Comparison of ENCODE assay signal across 9 cellular contexts in the genomic region with DNA sequence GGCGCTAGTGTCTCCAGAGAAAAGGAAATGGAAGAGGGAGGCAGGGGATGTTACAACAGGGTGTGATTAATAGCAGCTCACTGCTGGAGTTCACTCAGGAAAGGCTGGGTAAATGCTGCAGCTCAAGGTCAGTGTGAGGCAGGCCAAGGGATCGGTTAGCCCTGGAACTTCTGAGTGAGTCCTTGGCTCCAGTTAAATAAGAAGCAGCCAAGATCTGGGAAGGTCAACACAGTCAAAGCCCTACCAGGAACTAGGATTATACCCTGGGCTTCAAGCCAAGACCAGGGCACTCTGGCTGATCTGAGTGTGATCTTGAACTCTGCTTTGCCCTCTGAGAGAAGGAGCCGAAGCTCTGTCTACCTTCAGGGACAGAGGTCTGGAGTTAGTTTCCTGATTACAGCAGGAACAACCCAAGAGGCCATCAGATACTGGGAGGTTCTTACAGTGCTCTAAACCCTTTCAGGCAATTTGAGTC. TPM values are rescaled to one million over a fixed set of nuclear protein-coding genes. Genes with fewer than 3 reads are reported as not detected.
A peak's percentile ranks its signal among the peaks of the same experiment; 100 is the strongest.
DNase-seq lines count a peak whose midpoint lies in the region; FAIRE-seq and TF ChIP-seq lines count a peak whose summit lies in the region.
"Had no signal": no experiment of that assay in that cellular context is flagged by ENCODE, and none has a peak within 500 bp of the region (broad histone marks: within the 10 kb centered on the region; RNA-seq: fewer than 3 reads in every experiment).

No MANE protein-coding gene starts in this region.

- H3K4ac ChIP-seq in H1 (replicated peaks; ENCODE audit: insufficient read length, low read depth, low read length), result no peak overlapping the region

- no peak for TF ChIP-seq POLR2A in H1 (IDR thresholded peaks at IDR 0.05; ENCODE audit: control extremely low read depth in 1 of 2, low read depth in 2 of 2, low read length in 2 of 2)

- H4K91ac ChIP-seq in H1 (replicated peaks; ENCODE audit: insufficient read length, low read length), result no peak overlapping the region

- 96% methylated on average over 3 of the region's 3 CpGs; no CpG with 5 or more reads in 1 of the 2 experiments for WGBS in H1 (ENCODE audit: extremely low coverage in 1 of 2, insufficient coverage in 1 of 2, insufficient read length in 1 of 2, insufficient replicate concordance in 2 of 2, low coverage in 1 of 2, low lambda C conversion rate in 2 of 2, missing lambda C conversion rate in 1 of 2), 2 experiments

- no peak overlapping the region for H2BK120ac ChIP-seq in H1 (replicated peaks; ENCODE audit: low read depth, low read length)

- TF ChIP-seq EP300 in H1 (IDR thresholded peaks at IDR 0.05; ENCODE audit: borderline replicate concordance in 1 of 2, low read depth in 2 of 2, low read length in 2 of 2), result no peak

- 0 out of 2 replicates have a peak overlapping the region, but pooled peaks have one; percentile 34 for H2AFZ ChIP-seq in H1 (ENCODE audit: low read length)

- H4K20me1 ChIP-seq in H1 (replicated peaks in 1 of 2; ENCODE audit: control insufficient read depth in 1 of 2, insufficient read depth in 2 of 2, low read length in 2 of 2), result no peaks in the 10 kb centered on the region

- no peak overlapping the region for H3K4me3 ChIP-seq in MG63
- no peak overlapping the region for H3K4me3 ChIP-seq in H1 (ENCODE audit: extremely low read depth in 1 of 4, insufficient read depth in 2 of 4, low read depth in 3 of 4, low read length in 4 of 4)

- H3K56ac ChIP-seq in H1 (replicated peaks; ENCODE audit: insufficient read length, low read depth, low read length), result no peak overlapping the region

- no peaks in the 10 kb centered on the region for H3K27me3 ChIP-seq in MG63
- H3K27me3 ChIP-seq in H1 (replicated peaks in 1 of 4; ENCODE audit: control insufficient read depth in 3 of 4, extremely low read depth in 1 of 4, insufficient read depth in 3 of 4, low read length in 3 of 4), result no peaks in the 10 kb centered on the region

- 0 out of 2 replicates have a peak overlapping the region, but pooled peaks have one; percentile 5 for H2BK5ac ChIP-seq in H1 (ENCODE audit: low read depth, low read length)

- no peak overlapping the region for H2BK20ac ChIP-seq in H1 (ENCODE audit: low read length)

- H3K23me2 ChIP-seq in H1 (ENCODE audit: low read depth, low read length), result no peaks in the 10 kb centered on the region

- H3K4me2 ChIP-seq in H1 (ENCODE audit: insufficient read depth in 1 of 2, low read depth in 2 of 2, low read length in 2 of 2), result no peak overlapping the region

- TF ChIP-seq CTCF in 22Rv1 (IDR thresholded peaks at IDR 0.05), result no peak
- no peak for TF ChIP-seq CTCF in H1 (IDR thresholded peaks at IDR 0.05; ENCODE audit: control extremely low read depth in 1 of 3, insufficient read depth in 1 of 3, low read depth in 1 of 3, low read length in 3 of 3)
- TF ChIP-seq CTCF in mesothelial cell of epicardium (IDR thresholded peaks at IDR 0.05; ENCODE audit: unreplicated experiment), result no peak
- no peak for TF ChIP-seq CTCF in glutamatergic neuron (IDR thresholded peaks at IDR 0.05; ENCODE audit: partially characterized antibody, unreplicated experiment)

- no peak overlapping the region for H3K9ac ChIP-seq in H1 (replicated peaks in 1 of 4; ENCODE audit: extremely low read depth in 1 of 4, low read depth in 3 of 4, low read length in 3 of 4)

- H3K79me1 ChIP-seq in H1 (ENCODE audit: low read depth, low read length), result no peaks in the 10 kb centered on the region

- no peak overlapping the region for H3K4me3 Mint-ChIP-seq in mesothelial cell of epicardium
- H3K4me3 Mint-ChIP-seq in activated T-cell treated with anti-CD3 and anti-CD28 coated beads, Interleukin-2, amount 50 U/mL, for 24 hours, result no peak overlapping the region
- H3K4me3 Mint-ChIP-seq in glutamatergic neuron (ENCODE audit: unreplicated experiment), result no peak overlapping the region

- H3K4me1 Mint-ChIP-seq in mesothelial cell of epicardium, result peaks cover 78% of the 10 kb centered on the region
- no peaks in the 10 kb centered on the region for H3K4me1 Mint-ChIP-seq in activated T-cell treated with anti-CD3 and anti-CD28 coated beads, Interleukin-2, amount 50 U/mL, for 24 hours (ENCODE audit: low read depth)
- H3K4me1 Mint-ChIP-seq in glutamatergic neuron (ENCODE audit: low read depth, unreplicated experiment), result no peaks in the 10 kb centered on the region

- H3K79me2 ChIP-seq in H1 (ENCODE audit: control insufficient read depth in 1 of 2, insufficient read depth in 2 of 2, low read length in 2 of 2), result no peaks in the 10 kb centered on the region

- DNase-seq in MG63, result peak; percentile 95
- no peak for DNase-seq in H1 (ENCODE audit: low read depth in 1 of 2, low spot score in 2 of 2)
- no peak for DNase-seq in mesothelial cell of epicardium (ENCODE audit: low spot score in 2 of 2, unreplicated experiment in 2 of 2)
- no peak for DNase-seq in activated T-cell treated with anti-CD3 and anti-CD28 coated beads, Interleukin-2, amount 50 U/mL, for 24 hours
- DNase-seq in SW480 (ENCODE audit: low spot score), result no peak
- DNase-seq in glutamatergic neuron, result no peak
- DNase-seq in islet precursor cell, result no peak
- DNase-seq: activated effector memory CD4-positive, alpha-beta T cell treated with Interleukin-2 at 50 U/mL for 16 hours had no signal

- H3K9me3 Mint-ChIP-seq in mesothelial cell of epicardium (no peaks in the 10 kb centered on the region), glutamatergic neuron (ENCODE audit: unreplicated experiment) (no peaks in the 10 kb centered on the region)
- no peaks in the 10 kb centered on the region for H3K9me3 Mint-ChIP-seq in activated T-cell treated with anti-CD3 and anti-CD28 coated beads, Interleukin-2, amount 50 U/mL, for 24 hours

- H3K27ac ChIP-seq in 22Rv1 (peak overlapping the region; percentile 72), H1 (ENCODE audit: low read depth, low read length) (no peak overlapping the region)

- no peak overlapping the region for H3K23ac ChIP-seq in H1 (ENCODE audit: insufficient read length)

- H4K8ac ChIP-seq in H1 (ENCODE audit: extremely low read depth, insufficient read depth, low read length), result no peak overlapping the region

- H3K18ac ChIP-seq in H1 (ENCODE audit: extremely low read depth, low read length), result no peak overlapping the region; the same call in 1 of the 2 replicates

- CTCF ChIA-PET in H1 (lab: Charles Lee; ENCODE audit: partially characterized antibody), result interaction anchor here (0.6 to 1.8 kb wide), 8 partner anchors 14 to 571 kb away, joined by 3 to 4 read pairs (median 4); partner anchors contain the start of gene TPD52L1

- H3K36me3 ChIP-seq in MG63, result no peaks in the 10 kb centered on the region
- no peaks in the 10 kb centered on the region for H3K36me3 ChIP-seq in H1 (ENCODE audit: control insufficient read depth in 2 of 4, insufficient read depth in 4 of 4, low read length in 3 of 4)

- H3K27ac Mint-ChIP-seq in mesothelial cell of epicardium (peak overlapping the region; percentile 84), glutamatergic neuron (ENCODE audit: unreplicated experiment) (no peak overlapping the region)
- no peak overlapping the region for H3K27ac Mint-ChIP-seq in activated T-cell treated with anti-CD3 and anti-CD28 coated beads, Interleukin-2, amount 50 U/mL, for 24 hours

- H3K27me3 Mint-ChIP-seq in mesothelial cell of epicardium (ENCODE audit: low read depth) (no peaks in the 10 kb centered on the region), glutamatergic neuron (ENCODE audit: unreplicated experiment) (no peaks in the 10 kb centered on the region)
- peaks cover 10% of the 10 kb centered on the region for H3K27me3 Mint-ChIP-seq in activated T-cell treated with anti-CD3 and anti-CD28 coated beads, Interleukin-2, amount 50 U/mL, for 24 hours

- H3K14ac ChIP-seq in H1 (ENCODE audit: insufficient read length), result no peak overlapping the region

- H4K5ac ChIP-seq in H1 (ENCODE audit: insufficient read length, low read depth, low read length), result no peak overlapping the region

- H2AK5ac ChIP-seq in H1 (ENCODE audit: low read depth, low read length), result no peak overlapping the region

- peaks cover 6% of the 10 kb centered on the region for H3K9me3 ChIP-seq in MG63
- H3K9me3 ChIP-seq in H1 (ENCODE audit: insufficient read depth in 2 of 2, low read depth in 1 of 2, low read length in 1 of 2), result no peaks in the 10 kb centered on the region

- POLR2A ChIA-PET in H1 (lab: Charles Lee; ENCODE audit: partially characterized antibody), result no interaction called here

- H3K4me1 ChIP-seq in H1 (replicated peaks in 1 of 4; ENCODE audit: control insufficient read depth in 3 of 4, insufficient read depth in 4 of 4, low read length in 3 of 4), result peaks cover 0 to 10% (median 0%) of the 10 kb centered on the region in 4 experiments; a peak in 1 of 7 replicates

- no peak overlapping the region for H2BK15ac ChIP-seq in H1 (ENCODE audit: low read length)

- TF ChIP-seq RAD21 in H1 (IDR thresholded peaks at IDR 0.05 in 1 of 2, conservative IDR thresholded peaks at IDR 0.05 in 1 of 2; ENCODE audit: low read depth in 2 of 2, low read length in 2 of 2), result no peak

- H3K36me3 Mint-ChIP-seq in mesothelial cell of epicardium (no peaks in the 10 kb centered on the region), glutamatergic neuron (ENCODE audit: unreplicated experiment) (no peaks in the 10 kb centered on the region)
- no peaks in the 10 kb centered on the region for H3K36me3 Mint-ChIP-seq in activated T-cell treated with anti-CD3 and anti-CD28 coated beads, Interleukin-2, amount 50 U/mL, for 24 hours (ENCODE audit: low read depth)

- no peak for FAIRE-seq in H1 (lab: Jason Lieb, UNC)

- no peak overlapping the region for H2BK12ac ChIP-seq in H1 (ENCODE audit: low read depth, low read length)

TF ChIP-seq in H1, 55 proteins besides CTCF, POLR2A, EP300 and RAD21 (continues in another document):
- TF ChIP-seq SP1 (IDR thresholded peaks at IDR 0.05; ENCODE audit: low read depth, low read length) (no peak), TBP (IDR thresholded peaks at IDR 0.05; ENCODE audit: low read depth, low read length) (no peak)
- TF ChIP-seq, protein P1, sequence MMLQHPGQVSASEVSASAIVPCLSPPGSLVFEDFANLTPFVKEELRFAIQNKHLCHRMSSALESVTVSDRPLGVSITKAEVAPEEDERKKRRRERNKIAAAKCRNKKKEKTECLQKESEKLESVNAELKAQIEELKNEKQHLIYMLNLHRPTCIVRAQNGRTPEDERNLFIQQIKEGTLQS (IDR thresholded peaks at IDR 0.05; ENCODE audit: insufficient read depth, low read depth, low read length), result no peak

RNA-seq across cellular contexts. Expression of gene TPD52L1, which starts 44.3 kb away (rescaled TPM):
- 29.2 and 48.5 TPM in 2 replicates for total RNA-seq in MG63 (2014; rRNA removed; shearing (Covaris generic); ENCODE audit: low replicate concordance)
- 7.4 and 9.6 TPM in 2 replicates for total RNA-seq in H1 (2021; fragmentation: NEBNext Ultra II Directional; extraction: Animal tissue kit (Norgen Biotek cat#: 25700))
- polyA plus RNA-seq in H1 (2011; rRNA removed), result 14.2 and 14.3 TPM in 2 replicates
- polyA plus RNA-seq in H1 (2011; cell fraction: cytosol; rRNA removed), result 17.5 TPM
- 13.8 TPM for polyA plus RNA-seq in H1 (2011; cell fraction: nucleus; rRNA removed)
- polyA plus RNA-seq in H1 (2012, experiment 1 of 2), result 10.0 to 12.2 TPM (median 11.0 TPM) in 4 replicates
- polyA plus RNA-seq in H1 (2012, experiment 2 of 2), result 3.2 TPM
- 11.2 TPM for polyA plus RNA-seq in H1 (2013, experiment 1 of 2)
- 12.6 TPM for polyA plus RNA-seq in H1 (2013, experiment 2 of 2)
- 4.2 and 8.3 TPM in 2 replicates for polyA minus RNA-seq in H1 (2011; rRNA and poly(A)+ RNA removed)
- polyA minus RNA-seq in H1 (2011; cell fraction: cytosol; rRNA and poly(A)+ RNA removed), result 5.3 TPM
- polyA minus RNA-seq in H1 (2011; cell fraction: nucleus; rRNA and poly(A)+ RNA removed), result 5.0 TPM
- total RNA-seq in mesothelial cell of epicardium (200 to 212 TPM (median 209 TPM) in 3 replicates), glutamatergic neuron (ENCODE audit: unreplicated experiment) (not detected)
